In the genomic region with DNA sequence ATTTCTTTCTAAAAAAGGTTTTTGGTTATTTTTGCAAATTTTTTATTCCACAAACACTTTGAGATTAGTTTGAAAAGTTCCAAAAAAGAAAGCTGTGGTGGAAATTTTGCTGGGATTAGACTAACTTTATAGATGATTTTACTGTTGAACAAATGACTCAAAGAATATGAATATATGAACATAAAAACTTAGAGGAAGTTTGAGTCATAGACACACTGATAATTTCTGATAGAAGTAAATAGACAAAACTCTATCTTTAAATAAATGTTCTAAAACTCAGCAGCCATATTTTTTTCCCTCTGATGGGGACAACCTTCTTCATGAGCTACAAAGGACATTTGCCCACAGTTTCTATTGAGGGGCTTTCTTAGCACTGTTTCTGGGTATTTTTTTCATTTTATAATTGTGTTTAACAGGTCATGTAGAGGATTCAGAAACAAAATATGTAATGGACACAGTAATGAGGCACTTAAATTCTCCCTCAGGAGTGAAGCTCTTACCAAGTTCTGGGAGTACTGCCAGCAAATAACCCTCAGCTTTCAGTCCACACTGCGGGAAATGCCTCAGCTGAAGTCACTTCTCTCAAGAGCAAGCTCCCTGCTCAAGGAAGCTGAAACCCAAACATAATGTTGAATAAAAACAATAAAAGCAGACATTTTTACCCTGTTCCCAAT, we compare ENCODE assay signal across 10 cellular contexts.
DNase-seq lines count a peak whose midpoint lies in the region; ATAC-seq and TF ChIP-seq lines count a peak whose summit lies in the region.
"Had no signal": no experiment of that assay in that cellular context is flagged by ENCODE, and none has a peak within 500 bp of the region (broad histone marks: within the 10 kb centered on the region; RNA-seq: fewer than 3 reads in every experiment).

No MANE protein-coding gene starts in this region.

- H3K14ac ChIP-seq in IMR-90 (replicated peaks; ENCODE audit: low read depth, low read length) = no peak overlapping the region

- H3K27me3 Mint-ChIP-seq in endodermal cell (ENCODE audit: insufficient read depth) = peaks cover 4% of the 10 kb centered on the region
- no peaks in the 10 kb centered on the region for H3K27me3 Mint-ChIP-seq in stimulated activated naive CD8-positive, alpha-beta T cell treated with anti-CD3 and anti-CD28 coated beads, Interleukin-15, amount 100 ng/mL, for 72 hours

- no peaks in the 10 kb centered on the region for H3K9me1 ChIP-seq in IMR-90 (ENCODE audit: insufficient read depth, low read length)

- CTCF ChIA-PET in A673 (lab: Charles Lee) = no interaction called here
- CTCF ChIA-PET in IMR-90 (lab: Yijun Ruan, JAX) = interaction anchor here (0.6 kb wide), 2 partner anchors 14 to 123 kb away, joined by 3 read pairs; no protein-coding TSS in a partner anchor

- peak overlapping the region; percentile 88 for H2BK5ac ChIP-seq in IMR-90 (ENCODE audit: low read depth, low read length, poor library complexity, severe bottlenecking)

- peak; percentile 97 for ATAC-seq in IMR-90 (ENCODE audit: low read depth)
- ATAC-seq in stimulated activated naive CD8-positive, alpha-beta T cell treated with anti-CD3 and anti-CD28 coated beads, Interleukin-15, amount 100 ng/mL, for 72 hours = no peak

- H4K5ac ChIP-seq in IMR-90 (ENCODE audit: low read depth, low read length) = no peak overlapping the region

- TF ChIP-seq POLR2A in IMR-90 (IDR thresholded peaks at IDR 0.05; ENCODE audit: low read depth, low read length) = no peak

- no peak overlapping the region for H3K23ac ChIP-seq in IMR-90 (ENCODE audit: low read depth, low read length)

- no peak overlapping the region; the same call in 1 of the 2 replicates for H2BK120ac ChIP-seq in IMR-90 (ENCODE audit: low read depth, low read length)

- H3K4me3 Mint-ChIP-seq in endodermal cell = no peak overlapping the region
- no peak overlapping the region for H3K4me3 Mint-ChIP-seq in stimulated activated naive CD8-positive, alpha-beta T cell treated with anti-CD3 and anti-CD28 coated beads, Interleukin-15, amount 100 ng/mL, for 72 hours

- no peak overlapping the region for H2BK20ac ChIP-seq in IMR-90 (ENCODE audit: low read depth, low read length)

- H2AFZ ChIP-seq in IMR-90 (replicated peaks; ENCODE audit: low read length, poor library complexity) = no peak overlapping the region

- dilution Hi-C loops in IMR-90 (cut with HindIII; ENCODE audit: low sequenced_read_pairs, unreplicated experiment) = no loop called here

- no peaks in the 10 kb centered on the region for H3K9me3 ChIP-seq in A673 (ENCODE audit: low read depth, low read length, poor library complexity, severe bottlenecking)
- H3K9me3 ChIP-seq in IMR-90 (ENCODE audit: control insufficient read depth, insufficient read depth, low read length) = no peaks in the 10 kb centered on the region
- H3K9me3 ChIP-seq in ascending aorta = no peaks in the 10 kb centered on the region
- H3K9me3 ChIP-seq in endodermal cell (ENCODE audit: control insufficient read depth, low read length) = no peaks in the 10 kb centered on the region

- in situ Hi-C loops in IMR-90 (cut with MboI; ENCODE audit: low sequenced_read_pairs) = no loop called here

- POLR2A ChIA-PET in A673 (lab: Charles Lee; ENCODE audit: low non-redundant PET) = interaction anchor here (0.9 kb wide), 1 partner anchor 83 kb away, joined by 12 read pairs; no protein-coding TSS in a partner anchor
- POLR2A ChIA-PET in IMR-90 (lab: Charles Lee; ENCODE audit: unreplicated experiment) = no interaction called here

- H3K4me2 ChIP-seq in IMR-90 (ENCODE audit: low read depth, low read length) = peak overlapping the region; percentile 55; the same call in 1 of the 2 replicates

- no peak overlapping the region for H4K91ac ChIP-seq in IMR-90 (ENCODE audit: insufficient read depth, low read depth, low read length)

- no peaks in the 10 kb centered on the region for H4K20me1 ChIP-seq in IMR-90 (ENCODE audit: insufficient read depth, low read length)
- H4K20me1 ChIP-seq: BLaER1 treated with 17β-estradiol and CSF1 and Interleukin-3, amounts not matched to agents 10 nM and 100 nM had no signal

- H3K56ac ChIP-seq in IMR-90 (ENCODE audit: extremely low read depth, insufficient read depth, low read length) = no peak overlapping the region

- intact Hi-C loops in A673 (cut with micrococcal nuclease; ENCODE audit: unreplicated experiment) (no loop called here), IMR-90 (cut with micrococcal nuclease) (no loop called here), ascending aorta (cut with DNase I) (no loop called here)

- H2AK9ac ChIP-seq in IMR-90 (replicated peaks; ENCODE audit: low read depth, low read length, poor library complexity) = no peak overlapping the region

- TF ChIP-seq CTCF in A673 (conservative IDR thresholded peaks at IDR 0.05; ENCODE audit: low read depth, low read length) (no peak), IMR-90 (conservative IDR thresholded peaks at IDR 0.05; ENCODE audit: low read depth, low read length) (no peak), ascending aorta (IDR thresholded peaks at IDR 0.05) (no peak), endodermal cell (conservative IDR thresholded peaks at IDR 0.05) (no peak), coronary artery (IDR thresholded peaks at IDR 0.05) (no peak)

- H4K8ac ChIP-seq in IMR-90 (ENCODE audit: low read depth in 2 of 2, low read length in 2 of 2) = no peak overlapping the region

- DNase-seq in A673 (ENCODE audit: low spot score) = peak; percentile 94
- DNase-seq in IMR-90 = peak; percentile 96
- peak in 1 of 2 donors; percentile 66 for DNase-seq in ascending aorta (ENCODE audit: low spot score in 2 of 2)
- peak; percentile 8 for DNase-seq in iPS-NIHi11 (ENCODE audit: low spot score)
- no peak for DNase-seq in endodermal cell
- DNase-seq in SHP77 treated with DMSO at 0.1 percent for 48 hours (lab: John Stamatoyannopoulos, UW) = no peak
- DNase-seq in coronary artery (ENCODE audit: low spot score) = no peak
- DNase-seq in stimulated activated naive CD8-positive, alpha-beta T cell treated with anti-CD3 and anti-CD28 coated beads, Interleukin-15, amount 100 ng/mL, for 72 hours = no peak
- DNase-seq: activated T-cell treated with anti-CD3 and anti-CD28 coated beads, Interleukin-2, amount 50 U/mL, for 48 hours had no signal

- no peak overlapping the region for H3K4ac ChIP-seq in IMR-90 (ENCODE audit: low read depth, low read length)

- H2AK5ac ChIP-seq in IMR-90 (ENCODE audit: low read depth, low read length) = no peak overlapping the region

- no peak overlapping the region for H3K27ac Mint-ChIP-seq in endodermal cell
- no peak overlapping the region for H3K27ac Mint-ChIP-seq in stimulated activated naive CD8-positive, alpha-beta T cell treated with anti-CD3 and anti-CD28 coated beads, Interleukin-15, amount 100 ng/mL, for 72 hours

- no peaks in the 10 kb centered on the region for H3K79me1 ChIP-seq in IMR-90 (ENCODE audit: low read depth in 1 of 2, low read length in 2 of 2)

- BruUV-seq in A673 (replicated peaks; lab: Mats Ljungman, UMichigan) (no TSS peak), IMR-90 (replicated peaks; lab: Mats Ljungman, UMichigan) (no TSS peak)

- H3K36me3 ChIP-seq in A673 (ENCODE audit: insufficient read depth, low read length, poor library complexity, severe bottlenecking) (no peaks in the 10 kb centered on the region), IMR-90 (ENCODE audit: control insufficient read depth, insufficient read depth, low read length) (no peaks in the 10 kb centered on the region), ascending aorta (no peaks in the 10 kb centered on the region), endodermal cell (ENCODE audit: control insufficient read depth, insufficient read depth, low read length) (no peaks in the 10 kb centered on the region)

- H3K4me3 ChIP-seq in A673 (ENCODE audit: low read depth, low read length, poor library complexity, severe bottlenecking) (no peak overlapping the region), IMR-90 (ENCODE audit: insufficient read depth, low read depth, low read length) (no peak overlapping the region), ascending aorta (no peak overlapping the region), endodermal cell (ENCODE audit: low read length) (no peak overlapping the region), coronary artery (no peak overlapping the region)
- H3K4me3 ChIP-seq: BLaER1 treated with 17β-estradiol and CSF1 and Interleukin-3, amounts not matched to agents 10 nM and 100 nM had no signal

- H3K27me3 ChIP-seq in A673 (replicated peaks; ENCODE audit: insufficient read depth, low read depth, low read length, poor library complexity) (no peaks in the 10 kb centered on the region), IMR-90 (ENCODE audit: control insufficient read depth, insufficient read depth, low read length) (no peaks in the 10 kb centered on the region), ascending aorta (no peaks in the 10 kb centered on the region), endodermal cell (ENCODE audit: control insufficient read depth, insufficient read depth, low read length, poor library complexity, severe bottlenecking) (no peaks in the 10 kb centered on the region)
- H3K27me3 ChIP-seq: BLaER1 treated with 17β-estradiol and CSF1 and Interleukin-3, amounts not matched to agents 10 nM and 100 nM had no signal

- H3K36me3 Mint-ChIP-seq in endodermal cell (ENCODE audit: low read depth) = no peaks in the 10 kb centered on the region

- H3K4me1 ChIP-seq in A673 (ENCODE audit: insufficient read depth, low read length, poor library complexity, severe bottlenecking) = peaks cover 17% of the 10 kb centered on the region
- H3K4me1 ChIP-seq in IMR-90 (ENCODE audit: control insufficient read depth, insufficient read depth, low read length) = peaks cover 3% of the 10 kb centered on the region; the same call in 1 of the 2 replicates
- peaks cover 0 to 3% of the 10 kb centered on the region in 2 donors for H3K4me1 ChIP-seq in ascending aorta
- H3K4me1 ChIP-seq in endodermal cell (ENCODE audit: control insufficient read depth, insufficient read depth, low read length) = no peaks in the 10 kb centered on the region

- no CpG with 5 or more reads among the region's 1 CpG for WGBS in IMR-90 (ENCODE audit: extremely low coverage in 2 of 2, insufficient read length in 1 of 2), 2 experiments
- 91 to 100% methylated on average over 1 of the region's 1 CpG for WGBS in endodermal cell (ENCODE audit: insufficient coverage in 1 of 2, insufficient read length in 1 of 2), 2 experiments

- H3K27ac ChIP-seq in A673 (ENCODE audit: low read depth, low read length, poor library complexity, severe bottlenecking) = no peak overlapping the region
- H3K27ac ChIP-seq in IMR-90 (ENCODE audit: insufficient read depth, low read length) = no peak overlapping the region
- H3K27ac ChIP-seq in ascending aorta = peak overlapping the region; percentile 34 to 39
- H3K27ac ChIP-seq in endodermal cell (ENCODE audit: low read depth, low read length) = no peak overlapping the region
- H3K27ac ChIP-seq in coronary artery = peak overlapping the region in 1 of 2 donors; percentile 13
- H3K27ac ChIP-seq: BLaER1 treated with 17β-estradiol and CSF1 and Interleukin-3, amounts not matched to agents 10 nM and 100 nM had no signal

- H3K4me1 Mint-ChIP-seq in endodermal cell = no peaks in the 10 kb centered on the region
- no peaks in the 10 kb centered on the region for H3K4me1 Mint-ChIP-seq in stimulated activated naive CD8-positive, alpha-beta T cell treated with anti-CD3 and anti-CD28 coated beads, Interleukin-15, amount 100 ng/mL, for 72 hours

- peaks cover 29% of the 10 kb centered on the region for H3K9me3 Mint-ChIP-seq in endodermal cell
- H3K9me3 Mint-ChIP-seq in stimulated activated naive CD8-positive, alpha-beta T cell treated with anti-CD3 and anti-CD28 coated beads, Interleukin-15, amount 100 ng/mL, for 72 hours = peaks cover 0 to 24% of the 10 kb centered on the region in 2 donors

- H2BK15ac ChIP-seq in IMR-90 (ENCODE audit: low read depth, low read length) = no peak overlapping the region

- no peak for TF ChIP-seq RAD21 in IMR-90 (IDR thresholded peaks at IDR 0.05; ENCODE audit: low read length)

- peak overlapping the region; percentile 71; the same call in 1 of the 2 replicates for H3K18ac ChIP-seq in IMR-90 (ENCODE audit: low read depth, low read length)

- H3K9ac ChIP-seq in IMR-90 (ENCODE audit: low read depth, low read length) = no peak overlapping the region
- H3K9ac ChIP-seq in endodermal cell (ENCODE audit: extremely low read depth, low read length, poor library complexity, severe bottlenecking) = no peak overlapping the region
- H3K9ac ChIP-seq: BLaER1 treated with 17β-estradiol and CSF1 and Interleukin-3, amounts not matched to agents 10 nM and 100 nM had no signal

Comparison
In these comparisons a context has a peak if more than half of its experiments do, and no peak if none do; other contexts are left out.
1. DNase-seq: peak in A673 (single experiment), IMR-90 (single experiment) and iPS-NIHi11 (single experiment); none in endodermal cell (single experiment), SHP77 treated with DMSO at 0.1 percent for 48 hours (single experiment), coronary artery (single experiment) and stimulated activated naive CD8-positive, alpha-beta T cell treated with anti-CD3 and anti-CD28 coated beads, Interleukin-15, amount 100 ng/mL, for 72 hours (0 of 2).
2. H3K27ac ChIP-seq: peak in ascending aorta (2 of 2); none in A673 (single experiment), IMR-90 (single experiment) and endodermal cell (single experiment).